ENCODE assay signal across 21 cellular contexts in genomic region chr4:109215511-109215910, GRCh38.
DNase-seq lines count a peak whose midpoint lies in the region; ATAC-seq, FAIRE-seq and TF ChIP-seq lines count a peak whose summit lies in the region.
"Had no signal": no experiment of that assay in that cellular context is flagged by ENCODE, and none has a peak within 500 bp of the region (broad histone marks: within the 10 kb centered on the region; RNA-seq: fewer than 3 reads in every experiment).

No MANE protein-coding gene starts in this region.

- no peaks in the 10 kb centered on the region for H4K20me1 ChIP-seq in endothelial cell of umbilical vein (replicated peaks; ENCODE audit: control insufficient read depth, extremely low read depth, insufficient read depth, low read length)

- no peak overlapping the region for H3K4me3 ChIP-seq in A673 (ENCODE audit: low read depth, low read length, poor library complexity, severe bottlenecking)
- H3K4me3 ChIP-seq in SK-N-MC, result no peak overlapping the region
- H3K4me3 ChIP-seq in endothelial cell of umbilical vein (replicated peaks in 1 of 3; ENCODE audit: insufficient read depth in 1 of 3, low read depth in 1 of 3, low read length in 3 of 3), result no peak overlapping the region
- H3K4me3 ChIP-seq: GM23338 had no signal

- no peaks in the 10 kb centered on the region for H3K27me3 Mint-ChIP-seq in osteocyte (ENCODE audit: unreplicated experiment)

- intact Hi-C loops in A673 (cut with micrococcal nuclease; ENCODE audit: unreplicated experiment), result no loop called here
- intact Hi-C loops in endothelial cell of umbilical vein (cut with micrococcal nuclease), result loop anchor here (1.0 to 10.0 kb wide), 5 partner anchors 31 to 334 kb away; no protein-coding TSS in a partner anchor

- DNase-seq in A673 (ENCODE audit: low spot score) (no peak), SK-N-MC (ENCODE audit: low read depth, low spot score) (no peak), endothelial cell of umbilical vein (ENCODE audit: low read depth, low spot score) (peak; percentile 68), osteocyte (ENCODE audit: extremely low spot score, unreplicated experiment) (no peak), RWPE1 (ENCODE audit: low spot score) (no peak), COLO829 (ENCODE audit: low spot score) (no peak)
- DNase-seq in activated T-cell treated with anti-CD3 and anti-CD28 coated beads, Interleukin-2, amount 50 U/mL, for 1 hour, result no peak
- DNase-seq: AML-193; CD4-positive, alpha-beta T cell; DMS153; DMS79; GDM1; HCEC 1CT had no signal

- peak overlapping the region; percentile 70 for H3K27ac Mint-ChIP-seq in osteocyte (ENCODE audit: unreplicated experiment)
- H3K27ac Mint-ChIP-seq: CD4-positive, alpha-beta T cell; GM23338; IgD-negative memory B cell had no signal

- H3K36me3 Mint-ChIP-seq in osteocyte (ENCODE audit: unreplicated experiment), result no peaks in the 10 kb centered on the region
- H3K36me3 Mint-ChIP-seq: IgD-negative memory B cell had no signal

- no peaks in the 10 kb centered on the region for H3K9me3 Mint-ChIP-seq in osteocyte (ENCODE audit: unreplicated experiment)
- H3K9me3 Mint-ChIP-seq: CD4-positive, alpha-beta T cell; GM23338; IgD-negative memory B cell had no signal

- FAIRE-seq in endothelial cell of umbilical vein (lab: Jason Lieb, UNC), result no peak
- FAIRE-seq: GM12892, GM18507, H54, HepG2 had no signal

- no peak overlapping the region for H3K4me3 Mint-ChIP-seq in osteocyte (ENCODE audit: unreplicated experiment)
- H3K4me3 Mint-ChIP-seq: CD4-positive, alpha-beta T cell; GM23338; IgD-negative memory B cell had no signal

- CTCF ChIA-PET in A673 (lab: Charles Lee) (no interaction called here), endothelial cell of umbilical vein (lab: Charles Lee) (interaction anchor here (0.9 to 1.4 kb wide), 8 partner anchors 11 to 190 kb away, joined by 3 to 11 read pairs (median 6); no protein-coding TSS in a partner anchor), RWPE1 (lab: Yijun Ruan, JAX) (interaction anchor here (0.6 kb wide), 2 partner anchors 9 to 80 kb away, joined by 3 to 4 read pairs; no protein-coding TSS in a partner anchor)

- H3K79me2 ChIP-seq in endothelial cell of umbilical vein (ENCODE audit: control insufficient read depth, insufficient read depth, low read length), result no peaks in the 10 kb centered on the region

- H3K4me1 Mint-ChIP-seq in osteocyte (ENCODE audit: unreplicated experiment), result peaks cover 18% of the 10 kb centered on the region
- H3K4me1 Mint-ChIP-seq: GM23338, IgD-negative memory B cell had no signal

- peak overlapping the region; percentile 88 for H3K27ac ChIP-seq in A673 (ENCODE audit: low read depth, low read length, poor library complexity, severe bottlenecking)
- H3K27ac ChIP-seq in SK-N-MC, result peak overlapping the region; percentile 33; the same call in 1 of the 2 replicates
- H3K27ac ChIP-seq in endothelial cell of umbilical vein (ENCODE audit: insufficient read depth, low read depth, low read length), result peak overlapping the region; percentile 91
- H3K27ac ChIP-seq in RWPE1, result no peak overlapping the region
- H3K27ac ChIP-seq: C4-2B had no signal

- H3K36me3 ChIP-seq in A673 (ENCODE audit: insufficient read depth, low read length, poor library complexity, severe bottlenecking) (no peaks in the 10 kb centered on the region), SK-N-MC (ENCODE audit: insufficient read depth, low read length) (no peaks in the 10 kb centered on the region), endothelial cell of umbilical vein (ENCODE audit: control insufficient read depth in 2 of 2, extremely low read depth in 1 of 2, insufficient read depth in 2 of 2, low read length in 2 of 2) (no peaks in the 10 kb centered on the region)

- H3K9me1 ChIP-seq in endothelial cell of umbilical vein (replicated peaks; ENCODE audit: control insufficient read depth, extremely low read depth, insufficient read depth, low read length), result no peaks in the 10 kb centered on the region

- peaks cover 44% of the 10 kb centered on the region for H3K4me1 ChIP-seq in A673 (ENCODE audit: insufficient read depth, low read length, poor library complexity, severe bottlenecking)
- peaks cover 29% of the 10 kb centered on the region for H3K4me1 ChIP-seq in endothelial cell of umbilical vein (ENCODE audit: control insufficient read depth, extremely low read depth, insufficient read depth, low read length)

- H3K9ac ChIP-seq in SK-N-MC (ENCODE audit: insufficient read length), result no peak overlapping the region
- H3K9ac ChIP-seq in endothelial cell of umbilical vein (replicated peaks; ENCODE audit: extremely low read depth, insufficient read depth, low read length), result peak overlapping the region; percentile 72

- H3K27me3 ChIP-seq in A673 (replicated peaks; ENCODE audit: insufficient read depth, low read depth, low read length, poor library complexity), result no peaks in the 10 kb centered on the region
- H3K27me3 ChIP-seq in endothelial cell of umbilical vein (ENCODE audit: control insufficient read depth in 2 of 2, insufficient read depth in 2 of 2, low read length in 2 of 2), result no peaks in the 10 kb centered on the region

- H3K4me2 ChIP-seq in endothelial cell of umbilical vein (ENCODE audit: insufficient read depth, low read length), result peak overlapping the region; percentile 81
- H3K4me2 ChIP-seq: GM23338 had no signal

- dilution Hi-C loops in endothelial cell of umbilical vein (cut with MboI; ENCODE audit: extremely low pct_ligation_motif_present, low sequenced_read_pairs), result no loop called here

- TF ChIP-seq POLR2A in endothelial cell of umbilical vein (IDR thresholded peaks at IDR 0.05; ENCODE audit: low read depth, low read length), result no peak

- ATAC-seq in HG03520 (IDR thresholded peaks at IDR 0.05; ENCODE audit: unreplicated experiment), result no peak
- ATAC-seq: GM23338, HepG2 had no signal

- TF ChIP-seq CTCF in A673 (conservative IDR thresholded peaks at IDR 0.05; ENCODE audit: low read depth, low read length) (no peak), endothelial cell of umbilical vein (IDR thresholded peaks at IDR 0.05; ENCODE audit: extremely low read depth in 1 of 2, insufficient read depth in 1 of 2, low read depth in 1 of 2, low read length in 2 of 2) (no peak), osteocyte (IDR thresholded peaks at IDR 0.05) (no peak), RWPE1 (conservative IDR thresholded peaks at IDR 0.05; ENCODE audit: low read depth) (no peak)

- POLR2A ChIA-PET in A673 (lab: Charles Lee; ENCODE audit: low non-redundant PET), result no interaction called here
- POLR2A ChIA-PET in endothelial cell of umbilical vein (lab: Charles Lee), result no interaction called here
- POLR2A ChIA-PET in RWPE1 (lab: Yijun Ruan, JAX; ENCODE audit: low non-redundant PET), result no interaction called here

- H3K9me3 ChIP-seq in A673 (ENCODE audit: low read depth, low read length, poor library complexity, severe bottlenecking) (no peaks in the 10 kb centered on the region), SK-N-MC (ENCODE audit: low read depth, low read length) (no peaks in the 10 kb centered on the region), endothelial cell of umbilical vein (replicated peaks; ENCODE audit: control insufficient read depth, insufficient read depth, low read length) (no peaks in the 10 kb centered on the region)

- BruUV-seq in A673 (replicated peaks; lab: Mats Ljungman, UMichigan) (TSS peak; percentile 80), endothelial cell of umbilical vein (replicated peaks; lab: Mats Ljungman, UMichigan) (no TSS peak)

- no peak overlapping the region for H2AFZ ChIP-seq in endothelial cell of umbilical vein (ENCODE audit: low read depth, low read length)
- H2AFZ ChIP-seq: GM23338 had no signal

TF ChIP-seq in endothelial cell of umbilical vein, 7 proteins besides CTCF, POLR2A, EP300 and RAD21:
- TF ChIP-seq MAX (IDR thresholded peaks at IDR 0.05; ENCODE audit: insufficient read depth, insufficient read length), result no peak
- no peak for TF ChIP-seq MYC (IDR thresholded peaks at IDR 0.05; ENCODE audit: low read depth, low read length)
- no peak for TF ChIP-seq EZH2 (IDR thresholded peaks at IDR 0.05; ENCODE audit: borderline replicate concordance, low read depth, low read length, severe bottlenecking)
- no peak for TF ChIP-seq JUN (IDR thresholded peaks at IDR 0.05; ENCODE audit: borderline replicate concordance, insufficient read depth, insufficient read length, low read depth)
- TF ChIP-seq GATA2 (IDR thresholded peaks at IDR 0.05; ENCODE audit: insufficient read depth, insufficient read length, low read depth, low read length), result no peak
- no peak for TF ChIP-seq POLR2AphosphoS5 (IDR thresholded peaks at IDR 0.05; ENCODE audit: insufficient read depth, low read depth, low read length)
- TF ChIP-seq FOS (IDR thresholded peaks at IDR 0.05; ENCODE audit: borderline replicate concordance, insufficient read depth, low read length), result no peak
TF ChIP-seq in endothelial cell of umbilical vein: peak in this region for 0.
